Comparison of ENCODE assay signal across 14 cellular contexts in the genomic region with DNA sequence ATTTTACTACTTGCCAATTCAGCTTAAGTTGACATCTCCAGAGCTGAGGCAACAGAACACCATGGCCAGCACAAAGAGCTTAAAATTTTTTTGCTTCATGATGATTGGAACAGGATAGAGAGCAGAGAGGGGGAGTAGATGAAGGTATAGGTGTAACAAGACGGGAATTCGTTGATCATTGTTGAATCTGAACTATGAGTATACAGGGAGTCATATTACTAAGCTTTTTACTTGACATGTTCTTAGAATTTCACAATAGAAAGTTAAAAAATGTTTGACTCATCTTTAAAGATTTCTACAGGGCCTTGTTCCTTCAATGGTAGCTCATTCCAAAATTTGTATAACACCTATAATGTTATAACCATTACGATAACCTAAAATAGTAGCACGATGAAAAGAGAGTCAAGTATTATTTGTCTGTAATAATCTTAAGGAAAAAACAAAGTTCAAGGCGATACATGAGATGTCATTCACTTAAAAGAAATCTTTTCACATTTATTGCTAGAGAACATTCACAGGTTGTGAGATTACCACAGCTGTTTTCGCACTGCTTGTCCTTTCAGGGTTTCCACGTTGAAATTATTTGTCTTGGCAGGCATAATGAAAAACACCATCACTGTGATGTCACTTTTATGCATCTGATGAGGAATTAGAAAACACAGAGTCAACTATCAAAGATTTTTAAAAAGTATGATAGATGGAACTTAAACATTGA. TPM values are rescaled to one million over a fixed set of nuclear protein-coding genes. Genes with fewer than 3 reads are reported as not detected.
A peak's percentile ranks its signal among the peaks of the same experiment; 100 is the strongest.
DNase-seq lines count a peak whose midpoint lies in the region; ATAC-seq and TF ChIP-seq lines count a peak whose summit lies in the region.
"Had no signal": no experiment of that assay in that cellular context is flagged by ENCODE, and none has a peak within 500 bp of the region (broad histone marks: within the 10 kb centered on the region; RNA-seq: fewer than 3 reads in every experiment).

No MANE protein-coding gene starts in this region.

- no peaks in the 10 kb centered on the region for H3K27me3 Mint-ChIP-seq in MCF 10A (ENCODE audit: insufficient read depth, unreplicated experiment)
- H3K27me3 Mint-ChIP-seq in stimulated activated naive CD8-positive, alpha-beta T cell treated with anti-CD3 and anti-CD28 coated beads, Interleukin-15, Interleukin-2, amounts not matched to agents 100 ng/mL and 50 ng/mL, for 24 hours = no peaks in the 10 kb centered on the region
- H3K27me3 Mint-ChIP-seq: activated naive CD4-positive, alpha-beta T cell treated with anti-CD3 and anti-CD28 coated beads, Interleukin-2, amount 50 U/mL, for 24 hours had no signal

- H3K9me3 Mint-ChIP-seq in MCF 10A (ENCODE audit: unreplicated experiment) = no peaks in the 10 kb centered on the region
- no peaks in the 10 kb centered on the region for H3K9me3 Mint-ChIP-seq in stimulated activated naive CD8-positive, alpha-beta T cell treated with anti-CD3 and anti-CD28 coated beads, Interleukin-15, Interleukin-2, amounts not matched to agents 100 ng/mL and 50 ng/mL, for 24 hours
- H3K9me3 Mint-ChIP-seq: activated naive CD4-positive, alpha-beta T cell treated with anti-CD3 and anti-CD28 coated beads, Interleukin-2, amount 50 U/mL, for 24 hours had no signal

- no peaks in the 10 kb centered on the region for H3K9me3 ChIP-seq in breast epithelium
- H3K9me3 ChIP-seq: heart right ventricle, lower lobe of right lung had no signal

- H3K4me1 ChIP-seq in breast epithelium = no peaks in the 10 kb centered on the region
- H3K4me1 ChIP-seq: heart right ventricle, lower lobe of right lung had no signal

- H3K27me3 ChIP-seq in breast epithelium = no peaks in the 10 kb centered on the region
- H3K27me3 ChIP-seq: heart right ventricle had no signal

- no peaks in the 10 kb centered on the region for H3K36me3 ChIP-seq in breast epithelium
- H3K36me3 ChIP-seq: heart right ventricle, lower lobe of right lung had no signal

- no peak overlapping the region for H3K4me3 ChIP-seq in breast epithelium
- no peak overlapping the region for H3K4me3 ChIP-seq in foreskin fibroblast (ENCODE audit: low read depth in 1 of 2, low read length in 2 of 2)
- H3K4me3 ChIP-seq: GM12878, heart right ventricle, lower lobe of right lung had no signal

- no peak for TF ChIP-seq CTCF in MCF 10A (IDR thresholded peaks at IDR 0.05; ENCODE audit: unreplicated experiment)
- no peak for TF ChIP-seq CTCF in breast epithelium (IDR thresholded peaks at IDR 0.05)
- no peak for TF ChIP-seq CTCF in foreskin fibroblast (IDR thresholded peaks at IDR 0.05; ENCODE audit: low read depth, low read length)

- peak overlapping the region; percentile 97 for H3K27ac Mint-ChIP-seq in MCF 10A (ENCODE audit: low read depth, unreplicated experiment)
- peak overlapping the region; percentile 33 for H3K27ac Mint-ChIP-seq in stimulated activated naive CD8-positive, alpha-beta T cell treated with anti-CD3 and anti-CD28 coated beads, Interleukin-15, Interleukin-2, amounts not matched to agents 100 ng/mL and 50 ng/mL, for 24 hours
- H3K27ac Mint-ChIP-seq: activated naive CD4-positive, alpha-beta T cell treated with anti-CD3 and anti-CD28 coated beads, Interleukin-2, amount 50 U/mL, for 24 hours had no signal

- intact Hi-C loops in MCF 10A (cut with micrococcal nuclease) = no loop called here
- intact Hi-C loops in breast epithelium (cut with DNase I; ENCODE audit: low total_unique reads) = no loop called here

- peaks cover 15% of the 10 kb centered on the region for H3K4me1 Mint-ChIP-seq in MCF 10A (ENCODE audit: insufficient read depth, unreplicated experiment)
- H3K4me1 Mint-ChIP-seq in stimulated activated naive CD8-positive, alpha-beta T cell treated with anti-CD3 and anti-CD28 coated beads, Interleukin-15, Interleukin-2, amounts not matched to agents 100 ng/mL and 50 ng/mL, for 24 hours (ENCODE audit: low read depth) = peaks cover 20% of the 10 kb centered on the region
- H3K4me1 Mint-ChIP-seq: activated naive CD4-positive, alpha-beta T cell treated with anti-CD3 and anti-CD28 coated beads, Interleukin-2, amount 50 U/mL, for 24 hours had no signal

- DNase-seq in MCF 10A (ENCODE audit: unreplicated experiment) (peak; percentile 89), breast epithelium (ENCODE audit: low spot score in 2 of 2) (no peak), amniotic epithelial cell (ENCODE audit: low read depth) (peak; percentile 9), foreskin fibroblast (peak; percentile 34 to 54)
- DNase-seq: heart right ventricle, lower lobe of right lung, NCI-H1417 had no signal

- no peak for TF ChIP-seq POLR2A in breast epithelium (IDR thresholded peaks at IDR 0.05)

- BruUV-seq in MCF 10A (replicated peaks; lab: Mats Ljungman, UMichigan) = no TSS peak

- no peak for ATAC-seq in HG02970 (IDR thresholded peaks at IDR 0.05; ENCODE audit: low FRiP score, unreplicated experiment)
- no peak for ATAC-seq in HG03469 (IDR thresholded peaks at IDR 0.05; ENCODE audit: unreplicated experiment)
- ATAC-seq in HG02973 (IDR thresholded peaks at IDR 0.05; ENCODE audit: unreplicated experiment) = no peak
- ATAC-seq: GM12878, lower lobe of right lung had no signal

- H3K27ac ChIP-seq in breast epithelium = no peak overlapping the region
- H3K27ac ChIP-seq: heart right ventricle, lower lobe of right lung had no signal

- peak overlapping the region; percentile 61 for H3K4me3 Mint-ChIP-seq in MCF 10A (ENCODE audit: unreplicated experiment)
- H3K4me3 Mint-ChIP-seq in stimulated activated naive CD8-positive, alpha-beta T cell treated with anti-CD3 and anti-CD28 coated beads, Interleukin-15, Interleukin-2, amounts not matched to agents 100 ng/mL and 50 ng/mL, for 24 hours = no peak overlapping the region
- H3K4me3 Mint-ChIP-seq: activated naive CD4-positive, alpha-beta T cell treated with anti-CD3 and anti-CD28 coated beads, Interleukin-2, amount 50 U/mL, for 24 hours had no signal

- POLR2A ChIA-PET in MCF 10A (lab: Yijun Ruan, JAX) = interaction anchor here (0.7 to 3.9 kb wide), 23 partner anchors 9 to 716 kb away, joined by 3 to 54 read pairs (median 4); partner anchors contain the start of genes CMAS, GOLT1B, LDHB and RECQL

- CTCF ChIA-PET in MCF 10A (lab: Yijun Ruan, JAX) = interaction anchor here (0.7 to 1.3 kb wide), 4 partner anchors 14 to 50 kb away, joined by 3 to 4 read pairs (median 3); no protein-coding TSS in a partner anchor

- H3K36me3 Mint-ChIP-seq in MCF 10A (ENCODE audit: insufficient read depth, unreplicated experiment) = no peaks in the 10 kb centered on the region
- no peaks in the 10 kb centered on the region for H3K36me3 Mint-ChIP-seq in stimulated activated naive CD8-positive, alpha-beta T cell treated with anti-CD3 and anti-CD28 coated beads, Interleukin-15, Interleukin-2, amounts not matched to agents 100 ng/mL and 50 ng/mL, for 24 hours (ENCODE audit: low read depth)

RNA-seq across cellular contexts. Expression of gene SPX, which starts 33.9 kb away (rescaled TPM):
- total RNA-seq in MCF 10A (2022) = 154 and 203 TPM in 2 replicates
- total RNA-seq in breast epithelium = 10 to 100 TPM in 1 of 3 donors, 1 to 10 TPM in 2; 1.0 to 84.3 (median 1.3) TPM
- total RNA-seq: GM12878 had no signal

RNA-seq across cellular contexts. Expression of gene GYS2, which starts 44.6 kb away (rescaled TPM):
- total RNA-seq in MCF 10A (2022) = 0.29 and 0.47 TPM in 2 replicates
- 10 to 100 TPM in 1 of 3 donors, under 1 TPM in 1, not detected in 1; 0.15 to 11.4 TPM for total RNA-seq in breast epithelium
- total RNA-seq: GM12878, H1, lower lobe of right lung had no signal

RNA-seq across cellular contexts. Expression of gene GOLT1B, which starts 58.4 kb away (rescaled TPM):
- total RNA-seq in MCF 10A (2022) (58.6 and 80.7 TPM in 2 replicates), breast epithelium (10 to 100 TPM; 24.9 to 32.6 (median 30.9) TPM)

RNA-seq across cellular contexts. Expression of gene RECQL, which starts 58.6 kb away (rescaled TPM):
- total RNA-seq in MCF 10A (2022) (44.9 and 49.5 TPM in 2 replicates), breast epithelium (10 to 100 TPM; 33.8 to 46.2 (median 37.0) TPM)

Comparison
In these comparisons a context has a peak if more than half of its experiments do, and no peak if none do; other contexts are left out.
1. DNase-seq: peak in MCF 10A (single experiment), amniotic epithelial cell (single experiment) and foreskin fibroblast (2 of 2); none in breast epithelium (0 of 2).